Comparison of ENCODE assay signal across 19 cellular contexts in the genomic region with DNA sequence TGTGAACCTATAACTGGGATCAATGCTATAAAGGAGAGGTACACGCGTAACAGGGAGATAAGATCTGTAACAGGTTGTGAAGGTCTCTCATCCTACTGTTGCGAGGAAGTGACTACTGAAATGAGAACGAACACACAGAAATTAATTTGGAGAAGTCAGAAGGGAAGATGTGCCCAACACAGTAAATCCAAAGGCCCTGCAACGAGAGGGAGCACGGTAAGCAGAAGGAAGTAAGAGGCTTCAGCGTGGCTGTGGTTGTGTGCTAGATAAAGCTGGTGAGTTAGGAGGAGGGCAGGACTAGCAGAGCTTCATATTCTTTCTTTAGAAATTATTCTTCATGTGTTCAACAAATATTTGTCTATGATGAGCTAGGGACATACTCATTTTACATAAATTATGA. TPM values are rescaled to one million over a fixed set of nuclear protein-coding genes. Genes with fewer than 3 reads are reported as not detected.
A peak's percentile ranks its signal among the peaks of the same experiment; 100 is the strongest.
DNase-seq lines count a peak whose midpoint lies in the region; ATAC-seq and TF ChIP-seq lines count a peak whose summit lies in the region.
"Had no signal": no experiment of that assay in that cellular context is flagged by ENCODE, and none has a peak within 500 bp of the region (broad histone marks: within the 10 kb centered on the region; RNA-seq: fewer than 3 reads in every experiment).

No MANE protein-coding gene starts in this region.

- ATAC-seq in DND-41 (ENCODE audit: insufficient read depth, low read depth), result no peak
- ATAC-seq: GM12878 had no signal

- TF ChIP-seq EP300 in tibial nerve (IDR thresholded peaks at IDR 0.05), result no peak

- H3K9ac ChIP-seq in DND-41 (ENCODE audit: low read depth, low read length), result no peak overlapping the region
- no peak overlapping the region for H3K9ac ChIP-seq in neural progenitor cell

- TF ChIP-seq CTCF in DND-41 (IDR thresholded peaks at IDR 0.05; ENCODE audit: borderline replicate concordance, extremely low read depth, low read length, poor library complexity, severe bottlenecking) (no peak), neural progenitor cell (IDR thresholded peaks at IDR 0.05) (no peak), tibial nerve (IDR thresholded peaks at IDR 0.05) (no peak)

- H3K27me3 ChIP-seq in DND-41 (ENCODE audit: insufficient read depth, low read length, poor library complexity) (no peaks in the 10 kb centered on the region), neural progenitor cell (no peaks in the 10 kb centered on the region), tibial nerve (no peaks in the 10 kb centered on the region)
- H3K27me3 ChIP-seq: spleen had no signal

- H3K4me2 ChIP-seq in DND-41 (ENCODE audit: insufficient read depth, low read length) (no peak overlapping the region), neural progenitor cell (no peak overlapping the region)

- H3K4me1 Mint-ChIP-seq in activated naive CD8-positive, alpha-beta T cell treated with anti-CD3 and anti-CD28 coated beads for 36 hours, result peaks cover 48% of the 10 kb centered on the region
- H3K4me1 Mint-ChIP-seq in neural progenitor cell, result peaks cover 10% of the 10 kb centered on the region

- peaks cover 6% of the 10 kb centered on the region; the same call in 1 of the 2 replicates for H3K36me3 ChIP-seq in DND-41 (ENCODE audit: insufficient read depth, low read length)
- H3K36me3 ChIP-seq in neural progenitor cell, result no peaks in the 10 kb centered on the region
- no peaks in the 10 kb centered on the region for H3K36me3 ChIP-seq in tibial nerve

- no peak for TF ChIP-seq POLR2A in tibial nerve (IDR thresholded peaks at IDR 0.05)

- H3K9me3 ChIP-seq in DND-41 (ENCODE audit: insufficient read depth, low read length, severe bottlenecking) (no peaks in the 10 kb centered on the region), neural progenitor cell (ENCODE audit: low read depth) (peaks cover 6% of the 10 kb centered on the region), tibial nerve (no peaks in the 10 kb centered on the region)
- H3K9me3 ChIP-seq: spleen had no signal

- H3K4me3 Mint-ChIP-seq in activated naive CD8-positive, alpha-beta T cell treated with anti-CD3 and anti-CD28 coated beads for 36 hours, result no peak overlapping the region
- no peak overlapping the region for H3K4me3 Mint-ChIP-seq in neural progenitor cell

- peaks cover 7% of the 10 kb centered on the region for H3K36me3 Mint-ChIP-seq in activated naive CD8-positive, alpha-beta T cell treated with anti-CD3 and anti-CD28 coated beads for 36 hours
- no peaks in the 10 kb centered on the region for H3K36me3 Mint-ChIP-seq in neural progenitor cell

- H3K4me3 ChIP-seq in DND-41 (ENCODE audit: low read depth in 1 of 2, low read length in 2 of 2) (no peak overlapping the region), neural progenitor cell (no peak overlapping the region), tibial nerve (no peak overlapping the region)
- H3K4me3 ChIP-seq: coronary artery, GM12878, spleen had no signal

- H3K4me1 ChIP-seq in DND-41 (ENCODE audit: insufficient read depth, low read length), result peaks cover 23% of the 10 kb centered on the region
- peaks cover 5% of the 10 kb centered on the region for H3K4me1 ChIP-seq in neural progenitor cell
- peaks cover 0 to 23% (median 11%) of the 10 kb centered on the region in 4 donors for H3K4me1 ChIP-seq in tibial nerve

- peaks cover 4% of the 10 kb centered on the region for H3F3A ChIP-seq in neural progenitor cell (ENCODE audit: low read depth)

- H3K27ac ChIP-seq in DND-41 (ENCODE audit: low read length) (no peak overlapping the region), neural progenitor cell (no peak overlapping the region), tibial nerve (no peak overlapping the region)
- H3K27ac ChIP-seq: coronary artery, VCaP had no signal

- in situ Hi-C loops in G401 (cut with HindIII; ENCODE audit: low sequenced_read_pairs), result loop anchor here (25.0 kb wide), 1 partner anchor 287 kb away; no protein-coding TSS in a partner anchor

- H4K20me1 ChIP-seq in DND-41 (ENCODE audit: insufficient read depth, low read length) (peaks cover 12% of the 10 kb centered on the region; the same call in 1 of the 2 replicates), neural progenitor cell (ENCODE audit: low read depth) (peaks cover 9% of the 10 kb centered on the region)

- H3K27ac Mint-ChIP-seq in activated naive CD8-positive, alpha-beta T cell treated with anti-CD3 and anti-CD28 coated beads for 36 hours, result peak overlapping the region; percentile 35
- no peak overlapping the region for H3K27ac Mint-ChIP-seq in neural progenitor cell
- H3K27ac Mint-ChIP-seq: progenitor cell of endocrine pancreas had no signal

- H3K79me2 ChIP-seq in DND-41 (ENCODE audit: insufficient read depth, low read length) (peaks cover 25% of the 10 kb centered on the region), neural progenitor cell (ENCODE audit: low read depth) (peaks cover 24% of the 10 kb centered on the region)

- H2AFZ ChIP-seq in DND-41 (ENCODE audit: low read depth, low read length) (peak overlapping the region; percentile 8), neural progenitor cell (replicated peaks) (no peak overlapping the region)

- 68 to 74% methylated on average over 7 of the region's 7 CpGs for WGBS in tibial nerve, 2 donors

- DNase-seq in Ammon's horn (ENCODE audit: low spot score), result peak; percentile 48
- DNase-seq in DND-41, result no peak
- peak; percentile 27 for DNase-seq in SIG-M5 (lab: John Stamatoyannopoulos, UW)
- DNase-seq in activated naive CD8-positive, alpha-beta T cell treated with anti-CD3 and anti-CD28 coated beads for 36 hours, result no peak
- no peak for DNase-seq in G401 (ENCODE audit: low spot score)
- no peak for DNase-seq in HUDEP-2 (lab: John Stamatoyannopoulos, UW; ENCODE audit: unreplicated experiment in 76 of 76)
- no peak for DNase-seq in neural progenitor cell (ENCODE audit: low spot score)
- no peak for DNase-seq in tibial nerve (ENCODE audit: low spot score in 2 of 2)
- DNase-seq: islet precursor cell, NCI-H187 treated with DMSO at 0.1 percent for 48 hours, NCI-H526, spleen had no signal

- no peaks in the 10 kb centered on the region for H3K27me3 Mint-ChIP-seq in activated naive CD8-positive, alpha-beta T cell treated with anti-CD3 and anti-CD28 coated beads for 36 hours
- H3K27me3 Mint-ChIP-seq in neural progenitor cell (ENCODE audit: insufficient read depth, low read depth), result peaks cover 4% of the 10 kb centered on the region
- H3K27me3 Mint-ChIP-seq: progenitor cell of endocrine pancreas had no signal

- H3K9me3 Mint-ChIP-seq in activated naive CD8-positive, alpha-beta T cell treated with anti-CD3 and anti-CD28 coated beads for 36 hours, result no peaks in the 10 kb centered on the region
- H3K9me3 Mint-ChIP-seq in neural progenitor cell, result peaks cover 4% of the 10 kb centered on the region

RNA-seq across cellular contexts. Expression of a gene that starts 2.5 kb away (rescaled TPM):
- 10 to 100 TPM; 23.4 to 26.1 TPM for total RNA-seq in activated naive CD8-positive, alpha-beta T cell treated with anti-CD3 and anti-CD28 coated beads for 36 hours
- total RNA-seq in G401 (2014; rRNA removed; shearing (Covaris generic)), result 30.8 and 38.8 TPM in 2 replicates
- total RNA-seq in neural progenitor cell (ENCODE audit: low replicate concordance), result 25.3 and 29.9 TPM in 2 replicates
- total RNA-seq in tibial nerve, result 10 to 100 TPM; 16.7 to 44.1 (median 33.6) TPM

RNA-seq across cellular contexts. Expression of a gene that starts 58.6 kb away (rescaled TPM):
- under 1 TPM in 1 of 2 experiments, not detected in 1; 0.31 TPM for total RNA-seq in activated naive CD8-positive, alpha-beta T cell treated with anti-CD3 and anti-CD28 coated beads for 36 hours
- total RNA-seq in G401 (2014; rRNA removed; shearing (Covaris generic)), result 0.80 TPM in 1 of 2 replicates, not detected in the other
- 0.03 TPM in 1 of 2 replicates, not detected in the other for total RNA-seq in neural progenitor cell (ENCODE audit: low replicate concordance)
- not detected for total RNA-seq in tibial nerve
- total RNA-seq: astrocyte, GM12878, LHCN-M2, progenitor cell of endocrine pancreas, subcutaneous adipose tissue had no signal

Comparison
In these comparisons a context has a peak if more than half of its experiments do, and no peak if none do; other contexts are left out.
1. DNase-seq: peak in Ammon's horn (single experiment) and SIG-M5 (single experiment); none in DND-41 (single experiment), activated naive CD8-positive, alpha-beta T cell treated with anti-CD3 and anti-CD28 coated beads for 36 hours (single experiment), G401 (single experiment), HUDEP-2 (0 of 76), neural progenitor cell (single experiment) and tibial nerve (0 of 2).